9 cellular contexts compared by ENCODE assay signal in genomic region chr13:42275098-42275471, GRCh38. TPM values are rescaled to one million over a fixed set of nuclear protein-coding genes. Genes with fewer than 3 reads are reported as not detected.
DNase-seq lines count a peak whose midpoint lies in the region; ATAC-seq and TF ChIP-seq lines count a peak whose summit lies in the region.
"Had no signal": no experiment of that assay in that cellular context is flagged by ENCODE, and none has a peak within 500 bp of the region (broad histone marks: within the 10 kb centered on the region; RNA-seq: fewer than 3 reads in every experiment).

No MANE protein-coding gene starts in this region.

- H2AFZ ChIP-seq in OCI-LY1 (ENCODE audit: low read length) = no peak overlapping the region

- H3K9ac ChIP-seq in OCI-LY1 (ENCODE audit: low read length) = peak overlapping the region; percentile 96

- H3K36me3 Mint-ChIP-seq in activated naive CD4-positive, alpha-beta T cell treated with anti-CD3 and anti-CD28 coated beads for 36 hours (ENCODE audit: low read depth) = no peaks in the 10 kb centered on the region

- H3K4me3 ChIP-seq in OCI-LY1 (ENCODE audit: low read depth, low read length, poor library complexity, severe bottlenecking) (peak overlapping the region; percentile 95), spleen (peak overlapping the region in 1 of 8 donors; percentile 1), left lung (no peak overlapping the region)
- H3K4me3 ChIP-seq: SJCRH30 had no signal

- CTCF ChIA-PET in activated naive CD4-positive, alpha-beta T cell treated with anti-CD3 and anti-CD28 coated beads for 36 hours (lab: Charles Lee) = interaction anchor here (1.2 kb wide), 1 partner anchor 109 kb away, joined by 3 read pairs; no protein-coding TSS in a partner anchor

- no peak for TF ChIP-seq CTCF in OCI-LY1 (IDR thresholded peaks at IDR 0.05; ENCODE audit: low read length)
- TF ChIP-seq CTCF in spleen (IDR thresholded peaks at IDR 0.05 in 8 of 11, conservative IDR thresholded peaks at IDR 0.05 in 3 of 11) = no peak
- no peak for TF ChIP-seq CTCF in left lung (IDR thresholded peaks at IDR 0.05)

- no peaks in the 10 kb centered on the region for H3F3A ChIP-seq in OCI-LY1 (ENCODE audit: insufficient read depth, low read length)

- H3K27ac ChIP-seq in OCI-LY1 (ENCODE audit: low read depth, low read length, poor library complexity, severe bottlenecking) (peak overlapping the region; percentile 86), spleen (peak overlapping the region; percentile 4 to 96 (median 66)), left lung (no peak overlapping the region)
- H3K27ac ChIP-seq: SJCRH30 had no signal

- WGBS in spleen, 5 donors = 49 to 55% (median 51%) methylated on average over 2 of the region's 2 CpGs

- ATAC-seq in HG02610 (IDR thresholded peaks at IDR 0.05; ENCODE audit: unreplicated experiment) (peak; percentile 25), left lung (no peak)

- H3K79me2 ChIP-seq in OCI-LY1 (ENCODE audit: insufficient read depth, low read length) = peaks cover 76% of the 10 kb centered on the region

- H3K4me2 ChIP-seq in OCI-LY1 (ENCODE audit: low read length) = peak overlapping the region; percentile 83

- no peaks in the 10 kb centered on the region for H3K9me2 ChIP-seq in OCI-LY1 (ENCODE audit: low read depth, low read length)

- no peaks in the 10 kb centered on the region for H4K20me1 ChIP-seq in OCI-LY1 (ENCODE audit: insufficient read depth, low read length)

- TF ChIP-seq POLR2A in spleen (IDR thresholded peaks at IDR 0.05) = peak in 1 of 3 donors; percentile 37

- no peak for DNase-seq in activated naive CD4-positive, alpha-beta T cell treated with anti-CD3 and anti-CD28 coated beads for 36 hours
- no peak for DNase-seq in activated naive CD4-positive, alpha-beta T cell treated with Interleukin-2 at 50 U/mL for 16 hours
- DNase-seq in spleen = no peak
- DNase-seq in left lung = no peak
- DNase-seq in NCI-H2081 (lab: John Stamatoyannopoulos, UW) = no peak
- DNase-seq in activated gamma-delta T cell treated with Interleukin-2 at 50 U/mL for 16 hours = no peak
- DNase-seq: SJCRH30 had no signal

- intact Hi-C loops in activated naive CD4-positive, alpha-beta T cell treated with anti-CD3 and anti-CD28 coated beads for 36 hours (cut with micrococcal nuclease) = loop anchor here (5.0 to 10.0 kb wide), 4 partner anchors 222 to 2000 kb away; partner anchors contain the start of gene FOXO1
- intact Hi-C loops in spleen (cut with DNase I; ENCODE audit: low total_unique reads) (no loop called here), left lung (cut with DNase I) (no loop called here)

- H3K27ac Mint-ChIP-seq in activated naive CD4-positive, alpha-beta T cell treated with anti-CD3 and anti-CD28 coated beads for 36 hours = peak overlapping the region; percentile 32

- no peaks in the 10 kb centered on the region for H3K27me3 Mint-ChIP-seq in activated naive CD4-positive, alpha-beta T cell treated with anti-CD3 and anti-CD28 coated beads for 36 hours (ENCODE audit: low read depth)

- H3K4me1 Mint-ChIP-seq in activated naive CD4-positive, alpha-beta T cell treated with anti-CD3 and anti-CD28 coated beads for 36 hours (ENCODE audit: low read depth) = peaks cover 50% of the 10 kb centered on the region

- H3K4me1 ChIP-seq in OCI-LY1 (ENCODE audit: insufficient read depth, low read length, severe bottlenecking) = peaks cover 72% of the 10 kb centered on the region
- peaks cover 20 to 87% (median 67%) of the 10 kb centered on the region in 6 donors for H3K4me1 ChIP-seq in spleen
- peaks cover 17 to 38% of the 10 kb centered on the region in 2 donors for H3K4me1 ChIP-seq in left lung
- H3K4me1 ChIP-seq: SJCRH30 had no signal

- H3K4me3 Mint-ChIP-seq in activated naive CD4-positive, alpha-beta T cell treated with anti-CD3 and anti-CD28 coated beads for 36 hours = peak overlapping the region; percentile 50

- H3K9me3 ChIP-seq in OCI-LY1 (ENCODE audit: low read length) (peaks cover 4% of the 10 kb centered on the region; the same call in 1 of the 2 replicates), spleen (no peaks in the 10 kb centered on the region), left lung (no peaks in the 10 kb centered on the region)

- H3K36me3 ChIP-seq in OCI-LY1 (ENCODE audit: insufficient read depth, low read length) (peaks cover 24% of the 10 kb centered on the region), spleen (no peaks in the 10 kb centered on the region), left lung (no peaks in the 10 kb centered on the region)
- H3K36me3 ChIP-seq: SJCRH30 had no signal

- H3K9me3 Mint-ChIP-seq in activated naive CD4-positive, alpha-beta T cell treated with anti-CD3 and anti-CD28 coated beads for 36 hours = no peaks in the 10 kb centered on the region

- H3K27me3 ChIP-seq in OCI-LY1 (ENCODE audit: insufficient read depth, low read length) (no peaks in the 10 kb centered on the region), spleen (replicated peaks in 1 of 7) (no peaks in the 10 kb centered on the region), left lung (no peaks in the 10 kb centered on the region)
- H3K27me3 ChIP-seq: SJCRH30 had no signal

RNA-seq across cellular contexts. Expression of gene AKAP11, which starts 3.1 kb away (rescaled TPM):
- 10 to 100 TPM; 24.2 to 25.0 TPM for total RNA-seq in activated naive CD4-positive, alpha-beta T cell treated with anti-CD3 and anti-CD28 coated beads for 36 hours
- 10 to 100 TPM; 33.5 to 43.5 (median 38.8) TPM for total RNA-seq in spleen
- 1 to 10 TPM; 9.4 to 9.9 (median 9.6) TPM for polyA plus RNA-seq in spleen
- 10 to 100 TPM; 30.3 to 34.5 TPM for total RNA-seq in left lung

Comparison
In these comparisons a context has a peak if more than half of its experiments do, and no peak if none do; other contexts are left out.
1. H3K27ac ChIP-seq: peak in OCI-LY1 (single experiment) and spleen (8 of 8); none in left lung (0 of 2).